ENCODE assay signal across 16 cellular contexts in genomic region chrX:45577361-45577760, GRCh38.
DNase-seq lines count a peak whose midpoint lies in the region; ATAC-seq and TF ChIP-seq lines count a peak whose summit lies in the region.
"Had no signal": no experiment of that assay in that cellular context is flagged by ENCODE, and none has a peak within 500 bp of the region (broad histone marks: within the 10 kb centered on the region; RNA-seq: fewer than 3 reads in every experiment).

No MANE protein-coding gene starts in this region.

- H3K4me1 ChIP-seq in IMR-90 (ENCODE audit: control insufficient read depth, insufficient read depth, low read length) (no peaks in the 10 kb centered on the region), mesenchymal stem cell (ENCODE audit: control insufficient read depth, insufficient read depth, low read depth, low read length) (no peaks in the 10 kb centered on the region), aorta (ENCODE audit: control insufficient read depth in 1 of 2, insufficient read depth in 2 of 2, low read length in 2 of 2) (no peaks in the 10 kb centered on the region)
- H3K4me1 ChIP-seq: A549; BLaER1 treated with 17β-estradiol and CSF1 and Interleukin-3, amounts not matched to agents 10 nM and 100 nM; Caco-2 had no signal

- H3K9ac ChIP-seq in IMR-90 (ENCODE audit: low read depth, low read length) (no peak overlapping the region), mesenchymal stem cell (ENCODE audit: low read length) (no peak overlapping the region)
- H3K9ac ChIP-seq: BLaER1 treated with 17β-estradiol and CSF1 and Interleukin-3, amounts not matched to agents 10 nM and 100 nM had no signal

- H3K4ac ChIP-seq in IMR-90 (ENCODE audit: low read depth, low read length) (no peak overlapping the region), mesenchymal stem cell (ENCODE audit: low read depth in 1 of 2, low read length in 2 of 2) (no peak overlapping the region)

- WGBS in IMR-90 (ENCODE audit: extremely low coverage in 2 of 2, insufficient read length in 1 of 2), 2 experiments, result no CpG with 5 or more reads among the region's 1 CpG
- WGBS in mesenchymal stem cell, result 100% methylated on average over 1 of the region's 1 CpG
- 89 to 95% methylated on average over 1 of the region's 1 CpG for WGBS in aorta, 2 donors

- H2BK5ac ChIP-seq in IMR-90 (ENCODE audit: low read depth, low read length, poor library complexity, severe bottlenecking) (no peak overlapping the region), mesenchymal stem cell (ENCODE audit: low read depth, low read length, poor library complexity, severe bottlenecking) (no peak overlapping the region)

- H2AFZ ChIP-seq in IMR-90 (replicated peaks; ENCODE audit: low read length, poor library complexity) (peak overlapping the region; percentile 51), mesenchymal stem cell (ENCODE audit: low read depth, low read length) (no peak overlapping the region)

- POLR2A ChIA-PET in IMR-90 (lab: Charles Lee; ENCODE audit: unreplicated experiment), result no interaction called here

- H3K14ac ChIP-seq in IMR-90 (replicated peaks; ENCODE audit: low read depth, low read length) (no peak overlapping the region), mesenchymal stem cell (ENCODE audit: low read length in 2 of 2) (no peak overlapping the region)

- H3K36me3 ChIP-seq in IMR-90 (ENCODE audit: control insufficient read depth, insufficient read depth, low read length), result no peaks in the 10 kb centered on the region
- H3K36me3 ChIP-seq in mesenchymal stem cell (ENCODE audit: control insufficient read depth in 1 of 2, insufficient read depth in 2 of 2, low read depth in 1 of 2, low read length in 2 of 2), result no peaks in the 10 kb centered on the region
- no peaks in the 10 kb centered on the region for H3K36me3 ChIP-seq in aorta (ENCODE audit: control insufficient read depth in 1 of 2, insufficient read depth in 2 of 2, low read length in 1 of 2)

- H2BK15ac ChIP-seq in IMR-90 (ENCODE audit: low read depth, low read length) (no peak overlapping the region), mesenchymal stem cell (ENCODE audit: low read depth, poor library complexity, severe bottlenecking) (peak overlapping the region; percentile 48)

- ATAC-seq in IMR-90 (ENCODE audit: low read depth), result no peak
- peak; percentile 22 for ATAC-seq in aorta (ENCODE audit: low FRiP score)
- ATAC-seq: A549; CD8-positive, alpha-beta T cell had no signal

- no peaks in the 10 kb centered on the region for H4K20me1 ChIP-seq in IMR-90 (ENCODE audit: insufficient read depth, low read length)
- H4K20me1 ChIP-seq: BLaER1 treated with 17β-estradiol and CSF1 and Interleukin-3, amounts not matched to agents 10 nM and 100 nM had no signal

- H3K23ac ChIP-seq in IMR-90 (ENCODE audit: low read depth, low read length), result no peak overlapping the region
- H3K23ac ChIP-seq in mesenchymal stem cell (ENCODE audit: low read length in 2 of 2), result no peak overlapping the region

- no TSS peak for BruUV-seq in IMR-90 (replicated peaks; lab: Mats Ljungman, UMichigan)

- H3K9me3 ChIP-seq in IMR-90 (ENCODE audit: control insufficient read depth, insufficient read depth, low read length) (peaks cover 10% of the 10 kb centered on the region), mesenchymal stem cell (ENCODE audit: control insufficient read depth, low read length) (peaks cover 68% of the 10 kb centered on the region), aorta (ENCODE audit: control insufficient read depth, low read length) (peaks cover 3% of the 10 kb centered on the region)
- H3K9me3 ChIP-seq: Caco-2 had no signal

- H3K18ac ChIP-seq in IMR-90 (ENCODE audit: low read depth, low read length) (no peak overlapping the region), mesenchymal stem cell (ENCODE audit: low read depth in 1 of 2, low read length in 2 of 2) (peak overlapping the region in 1 of 2 experiments; percentile 33)

- H3K27me3 ChIP-seq in IMR-90 (ENCODE audit: control insufficient read depth, insufficient read depth, low read length) (no peaks in the 10 kb centered on the region; the same call in 1 of the 2 replicates), mesenchymal stem cell (ENCODE audit: control insufficient read depth in 1 of 2, insufficient read depth in 1 of 2, low read length in 2 of 2) (peaks cover 0 to 32% of the 10 kb centered on the region in 2 experiments), aorta (ENCODE audit: control insufficient read depth in 1 of 2, insufficient read depth in 2 of 2, low read length in 1 of 2) (no peaks in the 10 kb centered on the region)
- H3K27me3 ChIP-seq: BLaER1 treated with 17β-estradiol and CSF1 and Interleukin-3, amounts not matched to agents 10 nM and 100 nM had no signal

- H3K79me1 ChIP-seq in IMR-90 (ENCODE audit: low read depth in 1 of 2, low read length in 2 of 2), result no peaks in the 10 kb centered on the region
- no peaks in the 10 kb centered on the region for H3K79me1 ChIP-seq in mesenchymal stem cell (replicated peaks; ENCODE audit: low read length, poor library complexity, severe bottlenecking)

- no peak overlapping the region for H3K4me2 ChIP-seq in IMR-90 (ENCODE audit: low read depth, low read length)
- no peak overlapping the region for H3K4me2 ChIP-seq in mesenchymal stem cell (ENCODE audit: low read length, poor library complexity, severe bottlenecking)
- H3K4me2 ChIP-seq: A549; BLaER1 treated with 17β-estradiol and CSF1 and Interleukin-3, amounts not matched to agents 10 nM and 100 nM had no signal

- dilution Hi-C loops in IMR-90 (cut with HindIII; ENCODE audit: low sequenced_read_pairs, unreplicated experiment), result no loop called here

- H3K9me1 ChIP-seq in IMR-90 (ENCODE audit: insufficient read depth, low read length), result no peaks in the 10 kb centered on the region

- DNase-seq in IMR-90, result no peak
- DNase-seq in mesenchymal stem cell, result no peak
- DNase-seq in aorta, result no peak
- no peak for DNase-seq in OCI-M2 (lab: John Stamatoyannopoulos, UW; ENCODE audit: unreplicated experiment)
- DNase-seq in NAMALWA (ENCODE audit: low spot score), result no peak
- DNase-seq: AML-193; Caco-2; Calu3; CD4-positive, alpha-beta T cell; CD8-positive, alpha-beta T cell; DMS79 treated with DMSO at 0.1 percent for 48 hours; GF-D8 had no signal

- H4K91ac ChIP-seq in IMR-90 (ENCODE audit: insufficient read depth, low read depth, low read length) (no peak overlapping the region), mesenchymal stem cell (ENCODE audit: low read length) (no peak overlapping the region)

- no peak overlapping the region for H2AK5ac ChIP-seq in IMR-90 (ENCODE audit: low read depth, low read length)
- H2AK5ac ChIP-seq in mesenchymal stem cell (ENCODE audit: low read length, severe bottlenecking), result no peak overlapping the region

- TF ChIP-seq RAD21 in IMR-90 (IDR thresholded peaks at IDR 0.05; ENCODE audit: low read length), result no peak

- no peak overlapping the region for H3K27ac ChIP-seq in IMR-90 (ENCODE audit: insufficient read depth, low read length)
- H3K27ac ChIP-seq in mesenchymal stem cell (ENCODE audit: low read length, poor library complexity, severe bottlenecking), result no peak overlapping the region
- H3K27ac ChIP-seq in aorta (ENCODE audit: low read depth in 1 of 2, low read length in 2 of 2), result no peak overlapping the region
- H3K27ac ChIP-seq: 22Rv1; A549; BLaER1 treated with 17β-estradiol and CSF1 and Interleukin-3, amounts not matched to agents 10 nM and 100 nM; C4-2B had no signal

- H3K4me3 ChIP-seq in IMR-90 (ENCODE audit: insufficient read depth, low read depth, low read length), result no peak overlapping the region
- no peak overlapping the region for H3K4me3 ChIP-seq in mesenchymal stem cell (ENCODE audit: insufficient read depth in 1 of 2, low read depth in 1 of 2, low read length in 2 of 2)
- H3K4me3 ChIP-seq in aorta (ENCODE audit: low read length in 2 of 2), result no peak overlapping the region
- H3K4me3 ChIP-seq: A549; BLaER1 treated with 17β-estradiol and CSF1 and Interleukin-3, amounts not matched to agents 10 nM and 100 nM had no signal

- H2AK9ac ChIP-seq in IMR-90 (replicated peaks; ENCODE audit: low read depth, low read length, poor library complexity), result no peak overlapping the region

- no peak overlapping the region for H4K5ac ChIP-seq in IMR-90 (ENCODE audit: low read depth, low read length)

- H2BK20ac ChIP-seq in IMR-90 (ENCODE audit: low read depth, low read length), result no peak overlapping the region

- H2BK120ac ChIP-seq in IMR-90 (ENCODE audit: low read depth, low read length) (no peak overlapping the region), mesenchymal stem cell (ENCODE audit: low read depth, low read length) (no peak overlapping the region)

- intact Hi-C loops in IMR-90 (cut with micrococcal nuclease), result no loop called here
- intact Hi-C loops in aorta (cut with DNase I), result no loop called here

- CTCF ChIA-PET in IMR-90 (lab: Yijun Ruan, JAX), result no interaction called here

- H3K56ac ChIP-seq in IMR-90 (ENCODE audit: extremely low read depth, insufficient read depth, low read length), result no peak overlapping the region

- in situ Hi-C loops in IMR-90 (cut with MboI; ENCODE audit: low sequenced_read_pairs), result no loop called here

- TF ChIP-seq POLR2A in IMR-90 (IDR thresholded peaks at IDR 0.05; ENCODE audit: low read depth, low read length), result no peak

- H4K8ac ChIP-seq in IMR-90 (ENCODE audit: low read depth in 2 of 2, low read length in 2 of 2) (no peak overlapping the region), mesenchymal stem cell (ENCODE audit: low read length) (no peak overlapping the region)

- no peak for TF ChIP-seq CTCF in IMR-90 (conservative IDR thresholded peaks at IDR 0.05; ENCODE audit: low read depth, low read length)

- H2BK12ac ChIP-seq in mesenchymal stem cell (ENCODE audit: low read length in 2 of 2), result no peak overlapping the region

TF ChIP-seq in IMR-90, 13 proteins besides CTCF, POLR2A, EP300 and RAD21 (continues in another document):
- no peak for TF ChIP-seq MAZ (IDR thresholded peaks at IDR 0.05; ENCODE audit: borderline replicate concordance, low read depth, low read length)
- TF ChIP-seq BHLHE40 (IDR thresholded peaks at IDR 0.05; ENCODE audit: low read depth, low read length), result no peak
- TF ChIP-seq MXI1 (IDR thresholded peaks at IDR 0.05; ENCODE audit: borderline replicate concordance, low read depth, low read length), result no peak
- TF ChIP-seq ELK1 (IDR thresholded peaks at IDR 0.05; ENCODE audit: borderline replicate concordance, low read depth, low read length), result no peak
- no peak for TF ChIP-seq NFE2L2 (IDR thresholded peaks at IDR 0.05; ENCODE audit: low read depth, low read length)
- TF ChIP-seq RFX5 (IDR thresholded peaks at IDR 0.05; ENCODE audit: low read depth, low read length), result no peak
